ENCODE assay signal across 8 cellular contexts in the genomic region with DNA sequence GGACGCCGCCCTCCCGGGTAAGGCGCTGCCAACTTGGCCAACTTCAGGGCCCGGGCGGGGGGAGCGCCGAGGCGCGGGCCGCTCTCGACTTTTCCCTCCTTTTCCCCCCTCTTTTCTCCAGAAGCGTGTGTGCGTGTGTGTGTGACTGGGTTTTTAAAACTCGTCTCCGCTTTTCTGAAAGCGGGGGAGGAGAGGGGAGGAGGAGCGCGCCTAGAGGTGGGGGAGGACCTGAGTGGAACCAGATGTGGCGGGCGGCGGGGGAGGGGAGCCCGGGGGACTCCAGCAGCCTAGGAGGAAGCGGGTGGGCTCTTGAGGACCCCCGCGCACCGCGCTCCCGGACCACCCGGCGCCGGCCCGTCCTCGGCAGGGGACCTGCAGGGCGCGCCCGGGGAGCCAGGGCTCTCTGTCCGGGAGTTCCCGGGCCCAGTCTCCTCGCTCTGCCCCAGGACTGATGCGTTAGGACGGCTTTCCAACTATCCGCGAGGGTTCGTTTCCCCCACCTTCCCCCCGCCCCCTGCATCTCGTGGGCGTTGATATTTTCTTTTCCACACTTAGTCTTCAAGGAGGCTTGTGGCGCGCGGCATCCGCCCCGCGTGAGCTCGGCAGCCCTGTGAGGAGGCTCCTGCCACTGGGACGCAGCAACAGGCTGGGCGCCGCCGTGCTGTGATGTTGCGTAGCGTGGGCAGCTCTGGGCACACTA. TPM values are rescaled to one million over a fixed set of nuclear protein-coding genes. Genes with fewer than 3 reads are reported as not detected.
DNase-seq lines count a peak whose midpoint lies in the region; ATAC-seq lines count a peak whose summit lies in the region.

No MANE protein-coding gene starts in this region.

- peaks cover 10% of the 10 kb centered on the region for H3K4me1 Mint-ChIP-seq in activated T-helper 1 cell treated with anti-CD3 and anti-CD28 coated beads, Interleukin-12 subunit alpha, Interleukin-12 subunit beta, Interleukin-2, Interleukin-4 antibody, amounts not matched to agents 30 ng/mL and 10 ng/mL and 1 ng/mL, durations not matched to agents 14 hours and 24 hours and 36 hours (ENCODE audit: low read depth)

- peaks cover 43% of the 10 kb centered on the region for H3K27me3 Mint-ChIP-seq in activated T-helper 1 cell treated with anti-CD3 and anti-CD28 coated beads, Interleukin-12 subunit alpha, Interleukin-12 subunit beta, Interleukin-2, Interleukin-4 antibody, amounts not matched to agents 30 ng/mL and 10 ng/mL and 1 ng/mL, durations not matched to agents 14 hours and 24 hours and 36 hours (ENCODE audit: insufficient read depth)

- H3K27ac Mint-ChIP-seq in activated T-helper 1 cell treated with anti-CD3 and anti-CD28 coated beads, Interleukin-12 subunit alpha, Interleukin-12 subunit beta, Interleukin-2, Interleukin-4 antibody, amounts not matched to agents 30 ng/mL and 10 ng/mL and 1 ng/mL, durations not matched to agents 14 hours and 24 hours and 36 hours, result no peak overlapping the region

- H3K36me3 Mint-ChIP-seq in activated T-helper 1 cell treated with anti-CD3 and anti-CD28 coated beads, Interleukin-12 subunit alpha, Interleukin-12 subunit beta, Interleukin-2, Interleukin-4 antibody, amounts not matched to agents 30 ng/mL and 10 ng/mL and 1 ng/mL, durations not matched to agents 14 hours and 24 hours and 36 hours (ENCODE audit: low read depth), result no peaks in the 10 kb centered on the region

- no peaks in the 10 kb centered on the region for H3K36me3 ChIP-seq in KOPT-K1 (ENCODE audit: insufficient read depth, low read length)

- peak overlapping the region; percentile 77 for H3K4me3 Mint-ChIP-seq in activated T-helper 1 cell treated with anti-CD3 and anti-CD28 coated beads, Interleukin-12 subunit alpha, Interleukin-12 subunit beta, Interleukin-2, Interleukin-4 antibody, amounts not matched to agents 30 ng/mL and 10 ng/mL and 1 ng/mL, durations not matched to agents 14 hours and 24 hours and 36 hours

- peak overlapping the region; percentile 62 for H3K27ac ChIP-seq in KOPT-K1 (ENCODE audit: low read depth, low read length, poor library complexity, severe bottlenecking)

- no peaks in the 10 kb centered on the region for H3K9me3 Mint-ChIP-seq in activated T-helper 1 cell treated with anti-CD3 and anti-CD28 coated beads, Interleukin-12 subunit alpha, Interleukin-12 subunit beta, Interleukin-2, Interleukin-4 antibody, amounts not matched to agents 30 ng/mL and 10 ng/mL and 1 ng/mL, durations not matched to agents 14 hours and 24 hours and 36 hours

- peak; percentile 35 for ATAC-seq in Right ventricle myocardium superior (ENCODE audit: poor library complexity)
- ATAC-seq in GM21526 (IDR thresholded peaks at IDR 0.05; ENCODE audit: low FRiP score, unreplicated experiment), result no peak

- H3K9me3 ChIP-seq in KOPT-K1 (ENCODE audit: insufficient read depth, low read length, poor library complexity, severe bottlenecking), result no peaks in the 10 kb centered on the region

- H3K4me3 ChIP-seq in GM08714 (ENCODE audit: low read length), result peak overlapping the region; percentile 53; the same call in 1 of the 2 replicates

- intact Hi-C loops in activated T-helper 1 cell treated with anti-CD3 and anti-CD28 coated beads, Interleukin-12 subunit alpha, Interleukin-12 subunit beta, Interleukin-2, Interleukin-4 antibody, amounts not matched to agents 30 ng/mL and 10 ng/mL and 1 ng/mL, durations not matched to agents 14 hours and 24 hours and 36 hours (cut with micrococcal nuclease), result loop anchor here (1.0 kb wide), 1 partner anchor 25 kb away; no protein-coding TSS in a partner anchor
- intact Hi-C loops in Right ventricle myocardium superior (cut with DNase I), result no loop called here
- intact Hi-C loops in posterior vena cava (cut with DNase I), result no loop called here

- DNase-seq in activated T-helper 1 cell treated with anti-CD3 and anti-CD28 coated beads, Interleukin-12 subunit alpha, Interleukin-12 subunit beta, Interleukin-2, Interleukin-4 antibody, amounts not matched to agents 30 ng/mL and 10 ng/mL and 1 ng/mL, durations not matched to agents 14 hours and 24 hours and 36 hours (ENCODE audit: low spot score), result no peak
- peak; percentile 71 for DNase-seq in Right ventricle myocardium superior
- peak; percentile 90 for DNase-seq in posterior vena cava (ENCODE audit: low spot score)
- no peak for DNase-seq in COR-L47 (lab: John Stamatoyannopoulos, UW)
- DNase-seq in mucosa of gallbladder (ENCODE audit: low spot score), result no peak

RNA-seq across cellular contexts. Expression of a gene that starts 0.6 kb away (rescaled TPM):
- 1.6 TPM in 2 replicates for total RNA-seq in activated T-helper 1 cell treated with anti-CD3 and anti-CD28 coated beads, Interleukin-12 subunit alpha, Interleukin-12 subunit beta, Interleukin-2, Interleukin-4 antibody, amounts not matched to agents 30 ng/mL and 10 ng/mL and 1 ng/mL, durations not matched to agents 14 hours and 24 hours and 36 hours
- total RNA-seq in Right ventricle myocardium superior, result 23.0 TPM
- total RNA-seq in posterior vena cava, result 100 to 1,000 TPM in 1 of 2 donors, 10 to 100 TPM in 1; 60.3 to 130 TPM
- total RNA-seq in mucosa of gallbladder, result 87.4 TPM

Comparison
In these comparisons a context has a peak if more than half of its experiments do, and no peak if none do; other contexts are left out.
1. DNase-seq: peak in Right ventricle myocardium superior (single experiment) and posterior vena cava (single experiment); none in activated T-helper 1 cell treated with anti-CD3 and anti-CD28 coated beads, Interleukin-12 subunit alpha, Interleukin-12 subunit beta, Interleukin-2, Interleukin-4 antibody, amounts not matched to agents 30 ng/mL and 10 ng/mL and 1 ng/mL, durations not matched to agents 14 hours and 24 hours and 36 hours (single experiment), COR-L47 (single experiment) and mucosa of gallbladder (single experiment).